In genomic region chr2:217905906-217906305, GRCh38 we compare ENCODE assay signal across 14 cellular contexts.
DNase-seq lines count a peak whose midpoint lies in the region; TF ChIP-seq lines count a peak whose summit lies in the region.
"Had no signal": no experiment of that assay in that cellular context is flagged by ENCODE, and none has a peak within 500 bp of the region (broad histone marks: within the 10 kb centered on the region; RNA-seq: fewer than 3 reads in every experiment).

No MANE protein-coding gene starts in this region.

- no peak overlapping the region for H2AFZ ChIP-seq in mesenchymal stem cell (ENCODE audit: low read depth, low read length)
- no peak overlapping the region for H2AFZ ChIP-seq in neural progenitor cell (replicated peaks)

- H3K27me3 Mint-ChIP-seq in neural progenitor cell (ENCODE audit: insufficient read depth, low read depth): peaks cover 4% of the 10 kb centered on the region

- peaks cover 17% of the 10 kb centered on the region for H3K4me1 Mint-ChIP-seq in neural progenitor cell

- H3K4me1 ChIP-seq in adipocyte (ENCODE audit: control insufficient read depth, insufficient read depth, low read length) (peaks cover 78% of the 10 kb centered on the region), mesenchymal stem cell (ENCODE audit: control insufficient read depth, insufficient read depth, low read depth, low read length) (peaks cover 33% of the 10 kb centered on the region), neural progenitor cell (peaks cover 6% of the 10 kb centered on the region)

- no peaks in the 10 kb centered on the region for H3F3A ChIP-seq in neural progenitor cell (ENCODE audit: low read depth)

- H2BK120ac ChIP-seq in mesenchymal stem cell (ENCODE audit: low read depth, low read length): no peak overlapping the region

- peak overlapping the region; percentile 16 for H3K9ac ChIP-seq in adipocyte (ENCODE audit: low read length)
- H3K9ac ChIP-seq in mesenchymal stem cell (ENCODE audit: low read length): no peak overlapping the region
- no peak overlapping the region for H3K9ac ChIP-seq in neural progenitor cell

- no peaks in the 10 kb centered on the region for H3K36me3 Mint-ChIP-seq in neural progenitor cell
- H3K36me3 Mint-ChIP-seq: CD8-positive, alpha-beta T cell had no signal

- H3K4me3 Mint-ChIP-seq in neural progenitor cell: no peak overlapping the region
- H3K4me3 Mint-ChIP-seq: activated naive CD4-positive, alpha-beta T cell treated with anti-CD3 and anti-CD28 coated beads for 36 hours; CD8-positive, alpha-beta T cell; nephron progenitor cell; T-helper 2 cell treated with Interferon-gamma antibody and Interleukin-4, amounts not matched to agents 5 μg/mL and 100 μg/mL, for 36 hours had no signal

- H3K27ac ChIP-seq in mesenchymal stem cell (ENCODE audit: low read length, poor library complexity, severe bottlenecking): no peak overlapping the region
- H3K27ac ChIP-seq in temporal lobe (ENCODE audit: low read depth, low read length): peak overlapping the region; percentile 94
- H3K27ac ChIP-seq in neural progenitor cell: no peak overlapping the region

- H3K27me3 ChIP-seq in adipocyte (replicated peaks; ENCODE audit: control insufficient read depth, insufficient read depth, low read length) (no peaks in the 10 kb centered on the region), mesenchymal stem cell (ENCODE audit: control insufficient read depth in 1 of 2, insufficient read depth in 1 of 2, low read length in 2 of 2) (no peaks in the 10 kb centered on the region), neural progenitor cell (no peaks in the 10 kb centered on the region)

- H3K4me3 ChIP-seq in Jurkat, Clone E6-1 (ENCODE audit: low read length): no peak overlapping the region
- H3K4me3 ChIP-seq in adipocyte (ENCODE audit: low read length) (no peak overlapping the region), mesenchymal stem cell (ENCODE audit: insufficient read depth in 1 of 2, low read depth in 1 of 2, low read length in 2 of 2) (no peak overlapping the region), neural progenitor cell (no peak overlapping the region)

- no peak overlapping the region for H2AK5ac ChIP-seq in mesenchymal stem cell (ENCODE audit: low read length, severe bottlenecking)

- H3K18ac ChIP-seq in mesenchymal stem cell (ENCODE audit: low read depth in 1 of 2, low read length in 2 of 2): no peak overlapping the region

- no peaks in the 10 kb centered on the region for H3K79me2 ChIP-seq in neural progenitor cell (ENCODE audit: low read depth)

- H3K9me3 ChIP-seq in adipocyte (ENCODE audit: control insufficient read depth, low read length) (no peaks in the 10 kb centered on the region), mesenchymal stem cell (ENCODE audit: control insufficient read depth, low read length) (no peaks in the 10 kb centered on the region), neural progenitor cell (ENCODE audit: low read depth) (no peaks in the 10 kb centered on the region)

- no peak overlapping the region for H4K8ac ChIP-seq in mesenchymal stem cell (ENCODE audit: low read length)

- H3K79me1 ChIP-seq in mesenchymal stem cell (replicated peaks; ENCODE audit: low read length, poor library complexity, severe bottlenecking): peaks cover 43% of the 10 kb centered on the region

- H2BK5ac ChIP-seq in mesenchymal stem cell (ENCODE audit: low read depth, low read length, poor library complexity, severe bottlenecking): no peak overlapping the region

- peak; percentile 14 for DNase-seq in Jurkat, Clone E6-1 (ENCODE audit: low read depth, low spot score)
- DNase-seq in adipocyte (ENCODE audit: low read depth) (no peak), mesenchymal stem cell (no peak), HT-29 (ENCODE audit: low spot score) (no peak), NCI-H1436 treated with DMSO at 0.1 percent for 48 hours (lab: John Stamatoyannopoulos, UW) (no peak), neural progenitor cell (ENCODE audit: low spot score) (no peak)
- DNase-seq: activated CD8-positive, alpha-beta memory T cell treated with anti-CD3 and anti-CD28 coated beads for 24 hours; activated naive CD4-positive, alpha-beta T cell treated with anti-CD3 and anti-CD28 coated beads for 36 hours; CD8-positive, alpha-beta T cell; NCI-H2227 treated with DMSO at 0.1 percent for 48 hours; nephron progenitor cell; RPMI8226 had no signal

- no peak overlapping the region for H2BK12ac ChIP-seq in mesenchymal stem cell (ENCODE audit: low read length in 2 of 2)

- H3K4ac ChIP-seq in mesenchymal stem cell (ENCODE audit: low read depth in 1 of 2, low read length in 2 of 2): no peak overlapping the region

- peaks cover 58% of the 10 kb centered on the region for H3K36me3 ChIP-seq in adipocyte (ENCODE audit: control insufficient read depth, insufficient read depth, low read length, severe bottlenecking)
- H3K36me3 ChIP-seq in mesenchymal stem cell (ENCODE audit: control insufficient read depth in 1 of 2, insufficient read depth in 2 of 2, low read depth in 1 of 2, low read length in 2 of 2): peaks cover 31 to 60% of the 10 kb centered on the region in 2 experiments
- H3K36me3 ChIP-seq in neural progenitor cell: no peaks in the 10 kb centered on the region

- no peak overlapping the region for H3K14ac ChIP-seq in mesenchymal stem cell (ENCODE audit: low read length in 2 of 2)

- no peak overlapping the region for H3K23ac ChIP-seq in mesenchymal stem cell (ENCODE audit: low read length in 2 of 2)

- no peak overlapping the region for H4K91ac ChIP-seq in mesenchymal stem cell (ENCODE audit: low read length)

- peak overlapping the region; percentile 33 for H2BK15ac ChIP-seq in mesenchymal stem cell (ENCODE audit: low read depth, poor library complexity, severe bottlenecking)

- 92% methylated on average over 9 of the region's 9 CpGs for WGBS in mesenchymal stem cell

- no peak overlapping the region for H3K4me2 ChIP-seq in mesenchymal stem cell (ENCODE audit: low read length, poor library complexity, severe bottlenecking)
- no peak overlapping the region for H3K4me2 ChIP-seq in neural progenitor cell

- no peak for TF ChIP-seq CTCF in neural progenitor cell (IDR thresholded peaks at IDR 0.05)

- no peaks in the 10 kb centered on the region for H3K9me3 Mint-ChIP-seq in neural progenitor cell
- H3K9me3 Mint-ChIP-seq: activated naive CD4-positive, alpha-beta T cell treated with anti-CD3 and anti-CD28 coated beads for 36 hours; CD8-positive, alpha-beta T cell; nephron progenitor cell; T-helper 2 cell treated with Interferon-gamma antibody and Interleukin-4, amounts not matched to agents 5 μg/mL and 100 μg/mL, for 36 hours had no signal

- no peaks in the 10 kb centered on the region for H4K20me1 ChIP-seq in neural progenitor cell (ENCODE audit: low read depth)

- no peak overlapping the region for H3K27ac Mint-ChIP-seq in neural progenitor cell
- H3K27ac Mint-ChIP-seq: activated naive CD4-positive, alpha-beta T cell treated with anti-CD3 and anti-CD28 coated beads for 36 hours; CD8-positive, alpha-beta T cell; nephron progenitor cell; T-helper 2 cell treated with Interferon-gamma antibody and Interleukin-4, amounts not matched to agents 5 μg/mL and 100 μg/mL, for 36 hours had no signal
